1 cellular context compared by ENCODE assay signal in genomic region chr19:46687438-46688145, GRCh38.
TF ChIP-seq lines count a peak whose summit lies in the region.

No MANE protein-coding gene starts in this region.

TF ChIP-seq in A549, 52 proteins besides CTCF, POLR2A, EP300 and RAD21 (continued from another document):
- TF ChIP-seq REST (IDR thresholded peaks at IDR 0.05): no peak
- no peak for TF ChIP-seq RARB (CRISPR knock-in tag; IDR thresholded peaks at IDR 0.05)
- TF ChIP-seq KDM5A (IDR thresholded peaks at IDR 0.05): no peak
- no peak for TF ChIP-seq ZNF302 (CRISPR knock-in tag; IDR thresholded peaks at IDR 0.05)
- TF ChIP-seq NFE2L2 (conservative IDR thresholded peaks at IDR 0.05; ENCODE audit: low read length): no peak
- no peak for TF ChIP-seq MYC (IDR thresholded peaks at IDR 0.05; ENCODE audit: borderline replicate concordance, low read length)
- TF ChIP-seq NR3C1 (IDR thresholded peaks at IDR 0.05): no peak
- TF ChIP-seq BHLHE40 (IDR thresholded peaks at IDR 0.05; ENCODE audit: low read depth, low read length): no peak
- TF ChIP-seq ZFP36 (IDR thresholded peaks at IDR 0.05; ENCODE audit: borderline replicate concordance, partially characterized antibody): no peak
- TF ChIP-seq GATA3 (IDR thresholded peaks at IDR 0.05; ENCODE audit: borderline replicate concordance): no peak
- TF ChIP-seq KDM1A (IDR thresholded peaks at IDR 0.05; ENCODE audit: low read depth): no peak
